ENCODE assay signal across 18 cellular contexts in genomic region chr7:131100357-131101054, GRCh38.
DNase-seq lines count a peak whose midpoint lies in the region; ATAC-seq, FAIRE-seq and TF ChIP-seq lines count a peak whose summit lies in the region.
"Had no signal": no experiment of that assay in that cellular context is flagged by ENCODE, and none has a peak within 500 bp of the region (broad histone marks: within the 10 kb centered on the region; RNA-seq: fewer than 3 reads in every experiment).

No MANE protein-coding gene starts in this region.

- peaks cover 51% of the 10 kb centered on the region for H3K36me3 Mint-ChIP-seq in activated CD4-positive, alpha-beta T cell treated with anti-CD3 and anti-CD28 coated beads, Interleukin-2, amount 10 ng/mL, durations not matched to agents 24 days and 14 days (ENCODE audit: low read depth)
- H3K36me3 Mint-ChIP-seq in IgD-negative memory B cell (peaks cover 2% of the 10 kb centered on the region), neural progenitor cell (no peaks in the 10 kb centered on the region)
- H3K36me3 Mint-ChIP-seq: type B pancreatic cell had no signal

- H3K9me3 ChIP-seq in GM12878 (replicated peaks; ENCODE audit: control insufficient read depth, insufficient read depth, low read length) (no peaks in the 10 kb centered on the region), small intestine (ENCODE audit: control insufficient read depth, low read depth) (no peaks in the 10 kb centered on the region), neural progenitor cell (ENCODE audit: low read depth) (no peaks in the 10 kb centered on the region)
- H3K9me3 ChIP-seq: lower lobe of right lung, SJCRH30 had no signal

- H4K20me1 ChIP-seq in GM12878 (ENCODE audit: control insufficient read depth, insufficient read depth): peaks cover 3% of the 10 kb centered on the region
- no peaks in the 10 kb centered on the region for H4K20me1 ChIP-seq in neural progenitor cell (ENCODE audit: low read depth)

- POLR2A ChIA-PET in GM12878 (lab: Charles Lee): no interaction called here

- H3K4me2 ChIP-seq in GM12878 (ENCODE audit: control insufficient read depth, insufficient read depth) (peak overlapping the region; percentile 54; the same call in 1 of the 2 replicates), neural progenitor cell (no peak overlapping the region)
- H3K4me2 ChIP-seq: smooth muscle cell had no signal

- no peak for FAIRE-seq in GM12878 (lab: Jason Lieb, UNC)
- FAIRE-seq in small intestine (lab: Jason Lieb, UNC): no peak
- FAIRE-seq: astrocyte had no signal

- TF ChIP-seq POLR2A in GM12878 (IDR thresholded peaks at IDR 0.05; ENCODE audit: low read depth, low read length): no peak

- H3K27me3 Mint-ChIP-seq in activated CD4-positive, alpha-beta T cell treated with anti-CD3 and anti-CD28 coated beads, Interleukin-2, amount 10 ng/mL, durations not matched to agents 24 days and 14 days: no peaks in the 10 kb centered on the region
- H3K27me3 Mint-ChIP-seq in IgD-negative memory B cell (no peaks in the 10 kb centered on the region), neural progenitor cell (ENCODE audit: insufficient read depth, low read depth) (peaks cover 15% of the 10 kb centered on the region)

- H3K27ac ChIP-seq in GM12878 (ENCODE audit: control insufficient read depth, insufficient read depth) (no peak overlapping the region), small intestine (ENCODE audit: low read depth in 1 of 2, low read length in 1 of 2) (peak overlapping the region; percentile 41 to 48), neural progenitor cell (no peak overlapping the region)
- H3K27ac ChIP-seq: lower lobe of right lung, SJCRH30 had no signal

- H3K4me1 ChIP-seq in GM12878 (ENCODE audit: control insufficient read depth, insufficient read depth, low read length) (peaks cover 39% of the 10 kb centered on the region), small intestine (ENCODE audit: control insufficient read depth in 2 of 2, insufficient read depth in 1 of 2, low read depth in 1 of 2, low read length in 1 of 2) (peaks cover 0 to 10% of the 10 kb centered on the region in 2 donors), neural progenitor cell (no peaks in the 10 kb centered on the region)
- H3K4me1 ChIP-seq: SJCRH30 had no signal

- H3K27ac Mint-ChIP-seq in activated CD4-positive, alpha-beta T cell treated with anti-CD3 and anti-CD28 coated beads, Interleukin-2, amount 10 ng/mL, durations not matched to agents 24 days and 14 days: no peak overlapping the region
- H3K27ac Mint-ChIP-seq in IgD-negative memory B cell: peak overlapping the region; percentile 82 to 91 (median 85)
- H3K27ac Mint-ChIP-seq in neural progenitor cell: no peak overlapping the region
- H3K27ac Mint-ChIP-seq: type B pancreatic cell had no signal

- H3K36me3 ChIP-seq in GM12878 (ENCODE audit: control insufficient read depth in 2 of 2, insufficient read depth in 2 of 2, low read length in 1 of 2): peaks cover 2 to 16% of the 10 kb centered on the region in 2 experiments
- H3K36me3 ChIP-seq in small intestine (ENCODE audit: control insufficient read depth in 2 of 2, insufficient read depth in 2 of 2, low read length in 2 of 2): no peaks in the 10 kb centered on the region
- no peaks in the 10 kb centered on the region for H3K36me3 ChIP-seq in neural progenitor cell
- H3K36me3 ChIP-seq: SJCRH30 had no signal

- SMC1A ChIA-PET in GM12878 (lab: Charles Lee; ENCODE audit: uncharacterized antibody, unreplicated experiment): interaction anchor here (0.8 kb wide), 1 partner anchor 10 kb away, joined by 3 read pairs; no protein-coding TSS in a partner anchor

- CTCF ChIA-PET in GM12878 (lab: Yijun Ruan, JAX): no interaction called here

- intact Hi-C loops in activated CD4-positive, alpha-beta T cell treated with anti-CD3 and anti-CD28 coated beads, Interleukin-2, amount 10 ng/mL, durations not matched to agents 24 days and 14 days (cut with micrococcal nuclease): no loop called here
- intact Hi-C loops in GM12878 (cut with micrococcal nuclease; ENCODE audit: unreplicated experiment): no loop called here

- TF ChIP-seq RAD21 in GM12878 (IDR thresholded peaks at IDR 0.05; ENCODE audit: insufficient read depth, low read depth, low read length): no peak

- H2AFZ ChIP-seq in GM12878 (ENCODE audit: control insufficient read depth, low read depth, low read length) (no peak overlapping the region), neural progenitor cell (replicated peaks) (no peak overlapping the region)

- H3K9ac ChIP-seq in GM12878 (ENCODE audit: control insufficient read depth, insufficient read depth, low read length) (no peak overlapping the region), neural progenitor cell (no peak overlapping the region)

- peaks cover 41% of the 10 kb centered on the region for H3K79me2 ChIP-seq in GM12878 (ENCODE audit: control insufficient read depth, insufficient read depth, low read length)
- no peaks in the 10 kb centered on the region for H3K79me2 ChIP-seq in neural progenitor cell (ENCODE audit: low read depth)

- H3K4me1 Mint-ChIP-seq in activated CD4-positive, alpha-beta T cell treated with anti-CD3 and anti-CD28 coated beads, Interleukin-2, amount 10 ng/mL, durations not matched to agents 24 days and 14 days: peaks cover 50% of the 10 kb centered on the region
- H3K4me1 Mint-ChIP-seq in IgD-negative memory B cell: peaks cover 68 to 76% (median 76%) of the 10 kb centered on the region in 3 donors
- no peaks in the 10 kb centered on the region for H3K4me1 Mint-ChIP-seq in neural progenitor cell

- RAD21 ChIA-PET in GM12878 (lab: Charles Lee; ENCODE audit: unreplicated experiment): no interaction called here

- H3K4me3 Mint-ChIP-seq in activated CD4-positive, alpha-beta T cell treated with anti-CD3 and anti-CD28 coated beads, Interleukin-2, amount 10 ng/mL, durations not matched to agents 24 days and 14 days: no peak overlapping the region
- peak overlapping the region; percentile 55 to 83 (median 76) for H3K4me3 Mint-ChIP-seq in IgD-negative memory B cell
- no peak overlapping the region for H3K4me3 Mint-ChIP-seq in neural progenitor cell
- H3K4me3 Mint-ChIP-seq: H9, type B pancreatic cell had no signal

- BruUV-seq in GM12878 (replicated peaks; lab: Mats Ljungman, UMichigan): TSS peak; percentile 23

- no peak for TF ChIP-seq CTCF in GM12878 (IDR thresholded peaks at IDR 0.05 in 2 of 3, conservative IDR thresholded peaks at IDR 0.05 in 1 of 3; ENCODE audit: control insufficient read depth in 2 of 3, extremely low read depth in 1 of 3, insufficient read depth in 1 of 3, low read depth in 3 of 3, low read length in 3 of 3)
- no peak for TF ChIP-seq CTCF in neural progenitor cell (IDR thresholded peaks at IDR 0.05)

- WGBS in GM12878 (ENCODE audit: insufficient coverage, insufficient replicate concordance, low lambda C conversion rate, missing lambda C conversion rate): 53% methylated on average over 10 of the region's 10 CpGs
- 60 to 82% (median 69%) methylated on average over 10 of the region's 10 CpGs for WGBS in small intestine, 3 donors

- H3K9me3 Mint-ChIP-seq in activated CD4-positive, alpha-beta T cell treated with anti-CD3 and anti-CD28 coated beads, Interleukin-2, amount 10 ng/mL, durations not matched to agents 24 days and 14 days: no peaks in the 10 kb centered on the region
- H3K9me3 Mint-ChIP-seq in IgD-negative memory B cell (no peaks in the 10 kb centered on the region), neural progenitor cell (no peaks in the 10 kb centered on the region)
- H3K9me3 Mint-ChIP-seq: H9, type B pancreatic cell had no signal

- in situ Hi-C loops in GM12878 (cut with MboI): no loop called here

- ATAC-seq in GM12878 (peak; percentile 39), HG03571 (IDR thresholded peaks at IDR 0.05; ENCODE audit: unreplicated experiment) (no peak)
- ATAC-seq: lower lobe of right lung had no signal

- no peaks in the 10 kb centered on the region for H3F3A ChIP-seq in neural progenitor cell (ENCODE audit: low read depth)

- peak; percentile 62 for DNase-seq in activated CD4-positive, alpha-beta T cell treated with anti-CD3 and anti-CD28 coated beads, Interleukin-2, amount 10 ng/mL, durations not matched to agents 24 days and 14 days
- no peak for DNase-seq in activated CD4-positive, alpha-beta T cell treated with anti-CD3 and anti-CD28 coated beads for 4 hours
- no peak for DNase-seq in GM12878 (ENCODE audit: low read depth, low spot score)
- no peak for DNase-seq in small intestine
- no peak for DNase-seq in neural progenitor cell (ENCODE audit: low spot score)
- no peak for DNase-seq in hepatic stellate cell (ENCODE audit: low spot score)
- DNase-seq: C1 segment of cervical spinal cord, H9, Kasumi-1, lower lobe of right lung, NCI-H1105, NCI-H526 treated with DMSO at 0.1 percent for 48 hours, SJCRH30 had no signal

- peak; percentile 45 to 91; a peak in 3 of 4 replicates for TF ChIP-seq EP300 in GM12878 (IDR thresholded peaks at IDR 0.05; ENCODE audit: borderline replicate concordance in 1 of 2, control insufficient read depth in 1 of 2, low read depth in 2 of 2, low read length in 2 of 2)

- no peaks in the 10 kb centered on the region for H3K27me3 ChIP-seq in GM12878 (replicated peaks in 1 of 2; ENCODE audit: control insufficient read depth in 2 of 2, insufficient read depth in 2 of 2, low read length in 1 of 2)
- no peaks in the 10 kb centered on the region for H3K27me3 ChIP-seq in small intestine (ENCODE audit: control insufficient read depth in 2 of 2, insufficient read depth in 2 of 2, low read length in 2 of 2)
- H3K27me3 ChIP-seq in neural progenitor cell: peaks cover 16% of the 10 kb centered on the region
- H3K27me3 ChIP-seq: SJCRH30 had no signal

- no peak overlapping the region; the same call in 1 of the 2 replicates for H3K4me3 ChIP-seq in GM12878
- H3K4me3 ChIP-seq in small intestine (ENCODE audit: low read depth in 1 of 2, low read length in 2 of 2): no peak overlapping the region
- H3K4me3 ChIP-seq in neural progenitor cell: no peak overlapping the region
- H3K4me3 ChIP-seq: lower lobe of right lung, SJCRH30, smooth muscle cell had no signal

TF ChIP-seq in GM12878, 131 proteins besides CTCF, POLR2A, EP300 and RAD21 (continues in another document):
- TF ChIP-seq BCL11A (IDR thresholded peaks at IDR 0.05; ENCODE audit: low read depth, low read length) (0 out of 2 replicates have a peak, but pooled peaks have one; percentile 33), PKNOX1 (IDR thresholded peaks at IDR 0.05) (peak; percentile 20; the same call in 1 of the 2 replicates), RAD51 (IDR thresholded peaks at IDR 0.05) (peak; percentile 63), MXI1 (IDR thresholded peaks at IDR 0.05; ENCODE audit: low read depth, low read length) (peak; percentile 74; the same call in 1 of the 2 replicates), ZNF622 (IDR thresholded peaks at IDR 0.05) (no peak)

Comparison
In these comparisons a context has a peak if more than half of its experiments do, and no peak if none do; other contexts are left out.
1. H3K27ac Mint-ChIP-seq: peak in IgD-negative memory B cell (3 of 3); none in activated CD4-positive, alpha-beta T cell treated with anti-CD3 and anti-CD28 coated beads, Interleukin-2, amount 10 ng/mL, durations not matched to agents 24 days and 14 days (single experiment) and neural progenitor cell (single experiment).
2. H3K4me3 Mint-ChIP-seq: peak in IgD-negative memory B cell (4 of 4); none in activated CD4-positive, alpha-beta T cell treated with anti-CD3 and anti-CD28 coated beads, Interleukin-2, amount 10 ng/mL, durations not matched to agents 24 days and 14 days (single experiment) and neural progenitor cell (single experiment).
3. H3K27ac ChIP-seq: peak in small intestine (2 of 2); none in GM12878 (single experiment) and neural progenitor cell (single experiment).